Comparison of ENCODE assay signal across 9 cellular contexts in the genomic region with DNA sequence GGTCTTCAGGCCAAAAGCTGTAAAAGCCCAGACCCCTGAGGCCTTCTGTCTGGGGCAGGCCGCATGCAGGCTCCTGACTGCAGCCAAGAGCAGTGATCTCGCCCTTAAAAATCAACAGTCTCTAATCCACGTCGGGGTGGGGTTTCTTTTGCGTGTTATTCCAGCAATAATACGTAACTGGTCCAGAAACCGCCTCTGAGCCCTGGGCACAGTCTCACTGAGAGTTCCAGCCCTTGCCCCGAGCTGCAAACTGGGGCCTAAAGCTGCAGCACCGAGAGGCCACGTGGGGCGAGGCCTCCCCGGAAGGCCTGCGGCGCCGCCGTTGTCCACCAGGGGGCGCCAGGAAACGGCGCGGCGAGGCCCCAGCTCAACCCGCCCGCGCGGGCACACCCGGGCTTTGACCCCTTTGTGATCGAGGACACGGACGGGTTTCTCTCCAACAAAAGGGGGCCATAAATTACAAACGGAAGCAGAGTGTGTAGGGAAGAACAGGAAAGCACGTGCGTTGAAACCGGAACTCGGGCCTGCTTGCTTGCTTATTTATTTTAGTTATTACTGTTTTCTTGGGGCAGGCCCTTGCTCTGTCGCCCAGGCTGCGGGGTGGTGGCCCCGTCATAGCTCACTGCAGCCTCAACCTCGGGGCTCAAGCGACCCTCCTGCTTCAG.
DNase-seq lines count a peak whose midpoint lies in the region; ATAC-seq, FAIRE-seq and TF ChIP-seq lines count a peak whose summit lies in the region.
"Had no signal": no experiment of that assay in that cellular context is flagged by ENCODE, and none has a peak within 500 bp of the region (broad histone marks: within the 10 kb centered on the region; RNA-seq: fewer than 3 reads in every experiment).

No MANE protein-coding gene starts in this region.

- peak overlapping the region in 4 of 8 donors; percentile 64 to 85 (median 70) for H3K4me3 Mint-ChIP-seq in naive B cell
- peak overlapping the region; percentile 50 for H3K4me3 Mint-ChIP-seq in stimulated activated effector memory CD8-positive, alpha-beta T cell treated with anti-CD3 and anti-CD28 coated beads, Interleukin-12 subunit alpha, Interleukin-12 subunit beta, amount 100 ng/mL, for 72 hours

- peak overlapping the region in 2 of 6 donors; percentile 53 to 56 for H3K27ac Mint-ChIP-seq in naive B cell
- peak overlapping the region; percentile 76 for H3K27ac Mint-ChIP-seq in stimulated activated effector memory CD8-positive, alpha-beta T cell treated with anti-CD3 and anti-CD28 coated beads, Interleukin-12 subunit alpha, Interleukin-12 subunit beta, amount 100 ng/mL, for 72 hours

- no peaks in the 10 kb centered on the region for H3K79me2 ChIP-seq in OCI-LY3 (ENCODE audit: low read length)

- TF ChIP-seq EP300 in esophagus muscularis mucosa (IDR thresholded peaks at IDR 0.05): no peak

- H2AFZ ChIP-seq in OCI-LY3 (ENCODE audit: low read depth, low read length): peak overlapping the region; percentile 81

- H3K9ac ChIP-seq in OCI-LY3 (ENCODE audit: low read length): peak overlapping the region; percentile 36; the same call in 1 of the 2 replicates

- no peaks in the 10 kb centered on the region for H3K36me3 Mint-ChIP-seq in naive B cell
- H3K36me3 Mint-ChIP-seq in stimulated activated effector memory CD8-positive, alpha-beta T cell treated with anti-CD3 and anti-CD28 coated beads, Interleukin-12 subunit alpha, Interleukin-12 subunit beta, amount 100 ng/mL, for 72 hours: no peaks in the 10 kb centered on the region

- no peak for TF ChIP-seq POLR2A in esophagus muscularis mucosa (IDR thresholded peaks at IDR 0.05; ENCODE audit: low read depth)

- no peak for FAIRE-seq in HTR-8/SVneo (lab: Jason Lieb, UNC)
- FAIRE-seq: G401.6 had no signal

- H3K36me3 ChIP-seq in OCI-LY3 (replicated peaks; ENCODE audit: low read depth, low read length) (no peaks in the 10 kb centered on the region), esophagus muscularis mucosa (no peaks in the 10 kb centered on the region)

- H3K9me3 ChIP-seq in OCI-LY3 (ENCODE audit: insufficient read depth, low read length) (no peaks in the 10 kb centered on the region), esophagus muscularis mucosa (no peaks in the 10 kb centered on the region)

- DNase-seq in NK-92 treated with Interleukin-12 subunit alpha and Interleukin-12 subunit beta, amount 100 ng/mL, for 24 hours (lab: John Stamatoyannopoulos, UW): peak; percentile 40
- no peak for DNase-seq in NK-92 (lab: John Stamatoyannopoulos, UW; ENCODE audit: unreplicated experiment)
- DNase-seq in HTR-8/SVneo (ENCODE audit: insufficient read length, low spot score): peak; percentile 90
- DNase-seq in activated T-cell treated with anti-CD3 and anti-CD28 coated beads, Interleukin-2, amount 50 U/mL, for 1 hour: peak; percentile 91
- no peak for DNase-seq in esophagus muscularis mucosa (ENCODE audit: extremely low spot score)
- peak; percentile 80 for DNase-seq in naive B cell
- DNase-seq in stimulated activated effector memory CD8-positive, alpha-beta T cell treated with anti-CD3 and anti-CD28 coated beads, Interleukin-12 subunit alpha, Interleukin-12 subunit beta, amount 100 ng/mL, for 72 hours (ENCODE audit: low spot score in 2 of 2): peak; percentile 95 to 99

- H3K9me3 Mint-ChIP-seq in naive B cell: no peaks in the 10 kb centered on the region
- H3K9me3 Mint-ChIP-seq in stimulated activated effector memory CD8-positive, alpha-beta T cell treated with anti-CD3 and anti-CD28 coated beads, Interleukin-12 subunit alpha, Interleukin-12 subunit beta, amount 100 ng/mL, for 72 hours: no peaks in the 10 kb centered on the region

- H4K20me1 ChIP-seq in OCI-LY3 (ENCODE audit: insufficient read depth, low read length): no peaks in the 10 kb centered on the region

- H3K4me1 ChIP-seq in OCI-LY3 (ENCODE audit: low read length) (peaks cover 24% of the 10 kb centered on the region), esophagus muscularis mucosa (peaks cover 47 to 53% (median 48%) of the 10 kb centered on the region in 4 donors)

- ATAC-seq in naive B cell (ENCODE audit: low read depth in 2 of 2): peak; percentile 98 to 99
- peak; percentile 92 for ATAC-seq in stimulated activated effector memory CD8-positive, alpha-beta T cell treated with anti-CD3 and anti-CD28 coated beads, Interleukin-12 subunit alpha, Interleukin-12 subunit beta, amount 100 ng/mL, for 72 hours

- H3K4me3 ChIP-seq in OCI-LY3 (ENCODE audit: low read length) (peak overlapping the region; percentile 35), esophagus muscularis mucosa (peak overlapping the region; percentile 17 to 29 (median 24))

- peak overlapping the region; percentile 51 for H3K4me2 ChIP-seq in OCI-LY3 (ENCODE audit: low read length)

- H3K27ac ChIP-seq in OCI-LY3 (ENCODE audit: low read length) (no peak overlapping the region), esophagus muscularis mucosa (replicated peaks in 1 of 4) (peak overlapping the region; percentile 29 to 71 (median 57))

- H3K27me3 ChIP-seq in OCI-LY3 (ENCODE audit: low read depth, low read length) (no peaks in the 10 kb centered on the region), esophagus muscularis mucosa (no peaks in the 10 kb centered on the region)

- TF ChIP-seq CTCF in OCI-LY3 (IDR thresholded peaks at IDR 0.05; ENCODE audit: low read depth, low read length) (peak; percentile 96), esophagus muscularis mucosa (IDR thresholded peaks at IDR 0.05) (peak in 2 of 3 experiments; percentile 99 to 100)

- peaks cover 6 to 11% (median 8%) of the 10 kb centered on the region in 3 donors for H3K4me1 Mint-ChIP-seq in naive B cell
- peaks cover 47% of the 10 kb centered on the region for H3K4me1 Mint-ChIP-seq in stimulated activated effector memory CD8-positive, alpha-beta T cell treated with anti-CD3 and anti-CD28 coated beads, Interleukin-12 subunit alpha, Interleukin-12 subunit beta, amount 100 ng/mL, for 72 hours

- peaks cover 0 to 7% (median 0%) of the 10 kb centered on the region in 3 donors for H3K27me3 Mint-ChIP-seq in naive B cell

- 11% methylated on average over 32 of the region's 39 CpGs for WGBS in esophagus muscularis mucosa

- intact Hi-C loops in esophagus muscularis mucosa (cut with DNase I): loop anchor here (5.0 kb wide), 1 partner anchor 56 kb away; no protein-coding TSS in a partner anchor

Comparison
In these comparisons a context has a peak if more than half of its experiments do, and no peak if none do; other contexts are left out.
1. DNase-seq: peak in NK-92 treated with Interleukin-12 subunit alpha and Interleukin-12 subunit beta, amount 100 ng/mL, for 24 hours (single experiment), HTR-8/SVneo (single experiment), activated T-cell treated with anti-CD3 and anti-CD28 coated beads, Interleukin-2, amount 50 U/mL, for 1 hour (single experiment), naive B cell (single experiment) and stimulated activated effector memory CD8-positive, alpha-beta T cell treated with anti-CD3 and anti-CD28 coated beads, Interleukin-12 subunit alpha, Interleukin-12 subunit beta, amount 100 ng/mL, for 72 hours (2 of 2); none in NK-92 (single experiment) and esophagus muscularis mucosa (single experiment).